ENCODE assay signal across 27 cellular contexts in genomic region chr6:23559587-23560343, GRCh38.
DNase-seq lines count a peak whose midpoint lies in the region; TF ChIP-seq lines count a peak whose summit lies in the region.
"Had no signal": no experiment of that assay in that cellular context is flagged by ENCODE, and none has a peak within 500 bp of the region (broad histone marks: within the 10 kb centered on the region; RNA-seq: fewer than 3 reads in every experiment).

No MANE protein-coding gene starts in this region.

- no peak for TF ChIP-seq POLR2A in erythroblast (IDR thresholded peaks at IDR 0.05; ENCODE audit: low read length)

- DNase-seq in NCI-H146 treated with DMSO at 0.1 percent for 48 hours (lab: John Stamatoyannopoulos, UW; ENCODE audit: unreplicated experiment), result peak; percentile 7
- peak; percentile 71 for DNase-seq in SK-N-DZ (ENCODE audit: low spot score)
- peak; percentile 85 for DNase-seq in left kidney (ENCODE audit: low read depth, low spot score)
- peak; percentile 7 for DNase-seq in renal cortical epithelial cell (ENCODE audit: low read depth)
- DNase-seq in erythroblast (lab: John Stamatoyannopoulos, UW), result no peak
- DNase-seq in activated effector memory CD4-positive, alpha-beta T cell treated with anti-CD3 and anti-CD28 coated beads, Interleukin-2, amount 50 U/mL, for 16 hours, result no peak
- no peak for DNase-seq in GM20000 (ENCODE audit: low spot score)
- DNase-seq: activated CD4-positive, alpha-beta T cell treated with anti-CD3 and anti-CD28 coated beads for 36 hours; activated CD8-positive, alpha-beta memory T cell treated with anti-CD3 and anti-CD28 coated beads, Interleukin-2, amount 50 U/mL, for 48 hours; activated CD8-positive, alpha-beta T cell treated with anti-CD3 and anti-CD28 coated beads for 36 hours; activated naive CD4-positive, alpha-beta T cell treated with anti-CD3 and anti-CD28 coated beads, Interleukin-2, amount 50 U/mL, for 16 hours; amniotic stem cell; dermis blood vessel endothelial cell; DMS153; foreskin keratinocyte; IMR-90; mesenchymal stem cell; NCI-H1048; NCI-H187; NCI-H2171; NCI-H510A; posterior cingulate gyrus; SHP77 treated with DMSO at 0.1 percent for 48 hours; stimulated activated CD4-positive, alpha-beta T cell treated with anti-CD3 and anti-CD28 coated beads, Interleukin-12 subunit alpha, Interleukin-12 subunit beta, amount 100 ng/mL, for 4 hours; stimulated activated CD4-positive, alpha-beta T cell treated with anti-CD3 and anti-CD28 coated beads, Interleukin-2, amount 100 ng/mL, for 48 hours; SW 1271; thyroid gland had no signal

- TF ChIP-seq CTCF in GM20000 (IDR thresholded peaks at IDR 0.05; ENCODE audit: extremely low read depth, missing control alignments), result no peak

Comparison
In these comparisons a context has a peak if more than half of its experiments do, and no peak if none do; other contexts are left out.
1. DNase-seq: peak in NCI-H146 treated with DMSO at 0.1 percent for 48 hours (single experiment), SK-N-DZ (single experiment), left kidney (single experiment) and renal cortical epithelial cell (single experiment); none in erythroblast (0 of 2), activated effector memory CD4-positive, alpha-beta T cell treated with anti-CD3 and anti-CD28 coated beads, Interleukin-2, amount 50 U/mL, for 16 hours (single experiment) and GM20000 (single experiment).